In the genomic region with DNA sequence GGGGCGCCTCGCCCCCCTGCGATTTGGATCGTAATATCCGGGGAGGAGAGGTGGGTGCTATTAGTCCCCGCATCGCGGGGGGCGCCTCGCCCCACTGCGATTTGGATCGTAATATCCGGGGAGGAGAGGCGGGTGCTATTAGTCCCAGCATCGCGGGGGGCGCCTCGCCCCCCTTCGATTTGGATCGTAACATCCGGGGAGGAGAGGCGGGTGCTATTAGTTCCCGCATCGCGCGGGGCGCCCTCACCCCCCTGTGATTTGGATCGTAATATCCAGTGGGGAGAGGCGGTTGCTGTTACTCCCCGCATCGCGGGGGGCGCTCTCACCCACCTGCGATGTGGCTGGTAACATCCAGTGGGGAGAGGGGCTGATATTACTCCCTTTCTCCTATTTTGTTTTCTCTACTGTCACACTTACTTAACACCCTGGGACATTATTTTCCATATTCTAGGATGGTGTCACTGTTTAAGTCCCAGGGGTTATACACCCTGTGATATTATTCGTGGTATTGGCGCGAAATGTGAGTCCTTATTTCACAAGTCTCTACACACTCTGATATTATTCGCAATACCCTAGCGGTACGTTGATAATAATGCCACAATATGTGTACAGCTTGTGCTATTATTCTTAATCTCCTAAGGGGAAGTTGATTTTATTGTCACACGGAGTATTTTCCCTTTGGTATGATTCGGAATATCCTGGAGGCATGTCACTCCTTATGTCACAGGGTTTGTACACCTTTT, we compare ENCODE assay signal across 8 cellular contexts. TPM values are rescaled to one million over a fixed set of nuclear protein-coding genes. Genes with fewer than 3 reads are reported as not detected.
DNase-seq lines count a peak whose midpoint lies in the region; ATAC-seq and TF ChIP-seq lines count a peak whose summit lies in the region.

No MANE protein-coding gene starts in this region.

- H3K9ac ChIP-seq in IMR-90 (ENCODE audit: low read depth, low read length) = no peak overlapping the region

- TF ChIP-seq CTCF in IMR-90 (conservative IDR thresholded peaks at IDR 0.05; ENCODE audit: low read depth, low read length) (peak; percentile 25; the same call in 1 of the 2 replicates), fibroblast of pulmonary artery (IDR thresholded peaks at IDR 0.05; ENCODE audit: low read length, missing control alignments) (peak; percentile 11), tibial artery (IDR thresholded peaks at IDR 0.05) (no peak), spleen (IDR thresholded peaks at IDR 0.05 in 8 of 11, conservative IDR thresholded peaks at IDR 0.05 in 3 of 11) (peak in 4 of 11 experiments; percentile 22 to 43 (median 28)), transverse colon (IDR thresholded peaks at IDR 0.05) (peak in 2 of 5 experiments; percentile 31 to 36)
- TF ChIP-seq CTCF in activated CD8-positive, alpha-beta T cell treated with anti-CD3 and anti-CD28 coated beads for 36 hours (IDR thresholded peaks at IDR 0.05) = peak; percentile 63

- CTCF ChIA-PET in CD8-positive, alpha-beta memory T cell (lab: Charles Lee) = no interaction called here
- CTCF ChIA-PET in IMR-90 (lab: Yijun Ruan, JAX) = no interaction called here
- CTCF ChIA-PET in activated CD8-positive, alpha-beta T cell treated with anti-CD3 and anti-CD28 coated beads for 36 hours (lab: Charles Lee) = no interaction called here

- in situ Hi-C loops in IMR-90 (cut with MboI; ENCODE audit: low sequenced_read_pairs) (no loop called here), transverse colon (cut with MboI; ENCODE audit: low pct_ligation_motif_present in 1 of 4, low pct_unique_long_range_greater_than_20kb in 1 of 4, low sequenced_read_pairs in 3 of 4) (no loop called here)

- no peak overlapping the region for H3K18ac ChIP-seq in IMR-90 (ENCODE audit: low read depth, low read length)

- dilution Hi-C loops in IMR-90 (cut with HindIII; ENCODE audit: low sequenced_read_pairs, unreplicated experiment) = no loop called here

- TF ChIP-seq EP300 in transverse colon (IDR thresholded peaks at IDR 0.05; ENCODE audit: low read depth) = no peak

- no peak overlapping the region for H2BK15ac ChIP-seq in IMR-90 (ENCODE audit: low read depth, low read length)

- no peak overlapping the region for H4K8ac ChIP-seq in IMR-90 (ENCODE audit: low read depth in 2 of 2, low read length in 2 of 2)

- no peak overlapping the region for H2AK9ac ChIP-seq in IMR-90 (replicated peaks; ENCODE audit: low read depth, low read length, poor library complexity)

- peak; percentile 32 to 70 (median 48) for DNase-seq in CD8-positive, alpha-beta memory T cell
- DNase-seq in IMR-90 (no peak), fibroblast of pulmonary artery (ENCODE audit: low read depth) (no peak), tibial artery (no peak), spleen (no peak), transverse colon (no peak)
- DNase-seq in activated CD8-positive, alpha-beta T cell treated with anti-CD3 and anti-CD28 coated beads for 36 hours = peak; percentile 71
- DNase-seq in stimulated activated CD4-positive, alpha-beta T cell treated with anti-CD3 and anti-CD28 coated beads, TNF-alpha, amount 100 ng/mL, for 24 hours (ENCODE audit: low read depth in 3 of 3) = peak in 2 of 3 experiments; percentile 9 to 53

- TF ChIP-seq POLR2A in IMR-90 (IDR thresholded peaks at IDR 0.05; ENCODE audit: low read depth, low read length) (no peak), spleen (IDR thresholded peaks at IDR 0.05) (no peak), transverse colon (IDR thresholded peaks at IDR 0.05) (no peak)

- H3K36me3 Mint-ChIP-seq in CD8-positive, alpha-beta memory T cell = no peaks in the 10 kb centered on the region
- H3K36me3 Mint-ChIP-seq in activated CD8-positive, alpha-beta T cell treated with anti-CD3 and anti-CD28 coated beads for 36 hours (ENCODE audit: low read depth) = no peaks in the 10 kb centered on the region

- no peaks in the 10 kb centered on the region for H3K9me1 ChIP-seq in IMR-90 (ENCODE audit: insufficient read depth, low read length)

- no peak overlapping the region for H2AK5ac ChIP-seq in IMR-90 (ENCODE audit: low read depth, low read length)

- no peak for TF ChIP-seq RAD21 in IMR-90 (IDR thresholded peaks at IDR 0.05; ENCODE audit: low read length)

- H3K79me1 ChIP-seq in IMR-90 (ENCODE audit: low read depth in 1 of 2, low read length in 2 of 2) = no peaks in the 10 kb centered on the region

- H2BK120ac ChIP-seq in IMR-90 (ENCODE audit: low read depth, low read length) = no peak overlapping the region

- H2BK5ac ChIP-seq in IMR-90 (ENCODE audit: low read depth, low read length, poor library complexity, severe bottlenecking) = no peak overlapping the region

- H3K27me3 Mint-ChIP-seq in CD8-positive, alpha-beta memory T cell = peaks cover 11 to 44% of the 10 kb centered on the region in 2 donors
- H3K27me3 Mint-ChIP-seq in activated CD8-positive, alpha-beta T cell treated with anti-CD3 and anti-CD28 coated beads for 36 hours = peaks cover 12% of the 10 kb centered on the region

- no peak overlapping the region for H3K27ac Mint-ChIP-seq in CD8-positive, alpha-beta memory T cell
- H3K27ac Mint-ChIP-seq in activated CD8-positive, alpha-beta T cell treated with anti-CD3 and anti-CD28 coated beads for 36 hours = no peak overlapping the region

- H3K4me3 ChIP-seq in CD8-positive, alpha-beta memory T cell (ENCODE audit: low read length) = peak overlapping the region; percentile 34
- H3K4me3 ChIP-seq in IMR-90 (ENCODE audit: insufficient read depth, low read depth, low read length) (no peak overlapping the region), fibroblast of pulmonary artery (replicated peaks; ENCODE audit: low read depth, low read length) (no peak overlapping the region), tibial artery (no peak overlapping the region), spleen (peak overlapping the region in 3 of 8 donors; percentile 21 to 47 (median 22)), transverse colon (peak overlapping the region in 2 of 4 donors; percentile 17 to 35)

- peaks cover 7 to 10% (median 8%) of the 10 kb centered on the region in 3 donors for H3K4me1 Mint-ChIP-seq in CD8-positive, alpha-beta memory T cell
- H3K4me1 Mint-ChIP-seq in activated CD8-positive, alpha-beta T cell treated with anti-CD3 and anti-CD28 coated beads for 36 hours (ENCODE audit: low read depth) = peaks cover 17% of the 10 kb centered on the region

- no peak overlapping the region for H4K91ac ChIP-seq in IMR-90 (ENCODE audit: insufficient read depth, low read depth, low read length)

- peaks cover 6% of the 10 kb centered on the region for H3K4me1 ChIP-seq in CD8-positive, alpha-beta memory T cell (ENCODE audit: insufficient read depth, low read length)
- H3K4me1 ChIP-seq in IMR-90 (ENCODE audit: control insufficient read depth, insufficient read depth, low read length) (no peaks in the 10 kb centered on the region), tibial artery (no peaks in the 10 kb centered on the region), spleen (peaks cover 0 to 11% (median 1%) of the 10 kb centered on the region in 6 donors), transverse colon (peaks cover 0 to 11% (median 6%) of the 10 kb centered on the region in 4 donors)

- H3K27ac ChIP-seq in CD8-positive, alpha-beta memory T cell (ENCODE audit: low read depth, low read length) = no peak overlapping the region
- H3K27ac ChIP-seq in IMR-90 (ENCODE audit: insufficient read depth, low read length) (no peak overlapping the region), tibial artery (no peak overlapping the region), spleen (no peak overlapping the region), transverse colon (no peak overlapping the region)

- no peaks in the 10 kb centered on the region for H3K9me3 ChIP-seq in CD8-positive, alpha-beta memory T cell (ENCODE audit: low read length)
- no peaks in the 10 kb centered on the region for H3K9me3 ChIP-seq in IMR-90 (ENCODE audit: control insufficient read depth, insufficient read depth, low read length)
- H3K9me3 ChIP-seq in tibial artery = no peaks in the 10 kb centered on the region
- no peaks in the 10 kb centered on the region for H3K9me3 ChIP-seq in spleen
- no peaks in the 10 kb centered on the region for H3K9me3 ChIP-seq in transverse colon

- H2BK20ac ChIP-seq in IMR-90 (ENCODE audit: low read depth, low read length) = no peak overlapping the region

- peak overlapping the region in 6 of 7 donors; percentile 45 to 85 (median 69) for H3K4me3 Mint-ChIP-seq in CD8-positive, alpha-beta memory T cell
- H3K4me3 Mint-ChIP-seq in activated CD8-positive, alpha-beta T cell treated with anti-CD3 and anti-CD28 coated beads for 36 hours = peak overlapping the region; percentile 45

- POLR2A ChIA-PET in CD8-positive, alpha-beta memory T cell (lab: Charles Lee) = no interaction called here
- POLR2A ChIA-PET in IMR-90 (lab: Charles Lee; ENCODE audit: unreplicated experiment) = no interaction called here
- POLR2A ChIA-PET in activated CD8-positive, alpha-beta T cell treated with anti-CD3 and anti-CD28 coated beads for 36 hours (lab: Charles Lee) = no interaction called here

- H3K36me3 ChIP-seq in CD8-positive, alpha-beta memory T cell (ENCODE audit: insufficient read depth, low read length) = no peaks in the 10 kb centered on the region
- H3K36me3 ChIP-seq in IMR-90 (ENCODE audit: control insufficient read depth, insufficient read depth, low read length) (no peaks in the 10 kb centered on the region), tibial artery (no peaks in the 10 kb centered on the region), spleen (no peaks in the 10 kb centered on the region), transverse colon (no peaks in the 10 kb centered on the region)

- no peak overlapping the region for H3K4me2 ChIP-seq in IMR-90 (ENCODE audit: low read depth, low read length)

- H3K27me3 ChIP-seq in CD8-positive, alpha-beta memory T cell (ENCODE audit: insufficient read depth, low read length, poor library complexity, severe bottlenecking) = no peaks in the 10 kb centered on the region
- peaks cover 2% of the 10 kb centered on the region; the same call in 1 of the 2 replicates for H3K27me3 ChIP-seq in IMR-90 (ENCODE audit: control insufficient read depth, insufficient read depth, low read length)
- H3K27me3 ChIP-seq in tibial artery = peaks cover 0 to 25% of the 10 kb centered on the region in 2 donors
- peaks cover 0 to 20% (median 9%) of the 10 kb centered on the region in 7 donors for H3K27me3 ChIP-seq in spleen (replicated peaks in 1 of 7)
- H3K27me3 ChIP-seq in transverse colon = peaks cover 10% of the 10 kb centered on the region

- no TSS peak for BruUV-seq in IMR-90 (replicated peaks; lab: Mats Ljungman, UMichigan)

- H3K4ac ChIP-seq in IMR-90 (ENCODE audit: low read depth, low read length) = no peak overlapping the region

- H3K23ac ChIP-seq in IMR-90 (ENCODE audit: low read depth, low read length) = no peak overlapping the region

- no peaks in the 10 kb centered on the region for H4K20me1 ChIP-seq in IMR-90 (ENCODE audit: insufficient read depth, low read length)

- H4K5ac ChIP-seq in IMR-90 (ENCODE audit: low read depth, low read length) = no peak overlapping the region

- no peak for ATAC-seq in IMR-90 (ENCODE audit: low read depth)
- peak; percentile 93 for ATAC-seq in activated CD8-positive, alpha-beta T cell treated with anti-CD3 and anti-CD28 coated beads for 36 hours

- H2AFZ ChIP-seq in IMR-90 (replicated peaks; ENCODE audit: low read length, poor library complexity) = no peak overlapping the region

- intact Hi-C loops in IMR-90 (cut with micrococcal nuclease) = no loop called here
- intact Hi-C loops in activated CD8-positive, alpha-beta T cell treated with anti-CD3 and anti-CD28 coated beads for 36 hours (cut with micrococcal nuclease) = no loop called here
- intact Hi-C loops in tibial artery (cut with DNase I; ENCODE audit: low total_unique reads) = no loop called here
- intact Hi-C loops in spleen (cut with DNase I; ENCODE audit: low total_unique reads) = no loop called here
- intact Hi-C loops in transverse colon (cut with DNase I; ENCODE audit: low total_unique reads) = no loop called here

- H3K14ac ChIP-seq in IMR-90 (replicated peaks; ENCODE audit: low read depth, low read length) = no peak overlapping the region

- 20% methylated on average over 4 of the region's 42 CpGs; no CpG with 5 or more reads in 1 of the 2 experiments for WGBS in IMR-90 (ENCODE audit: extremely low coverage in 2 of 2, insufficient read length in 1 of 2), 2 experiments
- 18 to 26% (median 22%) methylated on average over 27 to 42 of the region's 42 CpGs for WGBS in spleen, 5 donors
- WGBS in transverse colon (ENCODE audit: low coverage in 1 of 2), 2 donors = 45 to 77% methylated on average over 6 to 42 of the region's 42 CpGs

- H3K9me3 Mint-ChIP-seq in CD8-positive, alpha-beta memory T cell = no peaks in the 10 kb centered on the region
- H3K9me3 Mint-ChIP-seq in activated CD8-positive, alpha-beta T cell treated with anti-CD3 and anti-CD28 coated beads for 36 hours = no peaks in the 10 kb centered on the region

- H3K56ac ChIP-seq in IMR-90 (ENCODE audit: extremely low read depth, insufficient read depth, low read length) = no peak overlapping the region

RNA-seq across cellular contexts. Expression of gene ALDH3B2, which starts 57.8 kb away (rescaled TPM):
- not detected for total RNA-seq in CD8-positive, alpha-beta memory T cell
- polyA plus RNA-seq in CD8-positive, alpha-beta memory T cell = not detected
- not detected in 2 replicates for total RNA-seq in IMR-90 (2012; rRNA removed)
- not detected in 2 replicates for polyA plus RNA-seq in IMR-90 (2012; rRNA removed)
- not detected in 2 replicates for polyA plus RNA-seq in IMR-90 (2012; cell fraction: cytosol; rRNA removed)
- polyA plus RNA-seq in IMR-90 (2012; cell fraction: nucleus; rRNA removed; ENCODE audit: low replicate concordance) = not detected in 2 replicates
- not detected for total RNA-seq in activated CD8-positive, alpha-beta T cell treated with anti-CD3 and anti-CD28 coated beads for 36 hours
- not detected for total RNA-seq in spleen
- polyA plus RNA-seq in spleen = under 1 TPM in 1 of 3 donors, not detected in 2; 0.03 TPM
- total RNA-seq in transverse colon = 10 to 100 TPM in 1 of 4 donors, not detected in 3; 13.8 TPM

Comparison
In these comparisons a context has a peak if more than half of its experiments do, and no peak if none do; other contexts are left out.
1. DNase-seq: peak in CD8-positive, alpha-beta memory T cell (5 of 5), activated CD8-positive, alpha-beta T cell treated with anti-CD3 and anti-CD28 coated beads for 36 hours (single experiment) and stimulated activated CD4-positive, alpha-beta T cell treated with anti-CD3 and anti-CD28 coated beads, TNF-alpha, amount 100 ng/mL, for 24 hours (2 of 3); none in IMR-90 (single experiment), fibroblast of pulmonary artery (single experiment), tibial artery (0 of 2), spleen (single experiment) and transverse colon (single experiment).
2. CTCF ChIP-seq: peak in IMR-90 (single experiment), activated CD8-positive, alpha-beta T cell treated with anti-CD3 and anti-CD28 coated beads for 36 hours (single experiment) and fibroblast of pulmonary artery (single experiment); none in tibial artery (0 of 2).